20 cellular contexts compared by ENCODE assay signal in the genomic region with DNA sequence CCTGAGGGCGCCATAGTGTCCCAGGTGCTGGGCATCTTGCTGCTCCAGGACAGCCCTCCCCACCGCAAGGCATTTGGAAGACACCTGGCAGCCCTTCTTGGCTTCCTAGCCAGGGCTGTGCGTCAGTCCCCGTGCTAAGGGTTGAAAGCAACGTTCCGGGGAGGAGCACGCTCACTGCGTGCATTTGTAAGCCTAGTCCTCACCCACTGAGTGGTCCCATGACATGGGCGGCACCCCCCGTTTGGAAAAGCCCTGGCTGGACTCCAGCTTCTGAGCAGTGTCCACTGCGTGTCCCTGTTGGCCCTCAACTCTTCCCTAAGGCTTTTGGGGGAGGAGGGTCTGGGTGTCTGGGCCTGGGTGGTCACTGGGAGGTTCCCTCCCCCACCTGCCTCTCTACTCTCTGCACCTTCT.
DNase-seq lines count a peak whose midpoint lies in the region; ATAC-seq, FAIRE-seq and TF ChIP-seq lines count a peak whose summit lies in the region.
"Had no signal": no experiment of that assay in that cellular context is flagged by ENCODE, and none has a peak within 500 bp of the region (broad histone marks: within the 10 kb centered on the region; RNA-seq: fewer than 3 reads in every experiment).

No MANE protein-coding gene starts in this region.

- no peaks in the 10 kb centered on the region for H4K20me1 ChIP-seq in H1 (replicated peaks in 1 of 2; ENCODE audit: control insufficient read depth in 1 of 2, insufficient read depth in 2 of 2, low read length in 2 of 2)

- no peaks in the 10 kb centered on the region for H3K27me3 ChIP-seq in H1 (replicated peaks in 1 of 4; ENCODE audit: control insufficient read depth in 3 of 4, extremely low read depth in 1 of 4, insufficient read depth in 3 of 4, low read length in 3 of 4)
- H3K27me3 ChIP-seq: ascending aorta, esophagus squamous epithelium, heart right ventricle, SJSA1 had no signal

- TF ChIP-seq EP300 in H1 (IDR thresholded peaks at IDR 0.05; ENCODE audit: borderline replicate concordance in 1 of 2, low read depth in 2 of 2, low read length in 2 of 2), result no peak

- H3K27ac Mint-ChIP-seq in stimulated activated naive B cell treated with anti-CD40 and anti-IgM and Interleukin-4, amounts not matched to agents 10 μg/mL and 1 μg/mL and 100 μg/mL, for 72 hours, result peak overlapping the region; percentile 48

- 90% methylated on average over 11 of the region's 11 CpGs; no CpG with 5 or more reads in 1 of the 2 experiments for WGBS in H1 (ENCODE audit: extremely low coverage in 1 of 2, insufficient coverage in 1 of 2, insufficient read length in 1 of 2, insufficient replicate concordance in 2 of 2, low coverage in 1 of 2, low lambda C conversion rate in 2 of 2, missing lambda C conversion rate in 1 of 2), 2 experiments

- H4K5ac ChIP-seq in H1 (ENCODE audit: insufficient read length, low read depth, low read length), result no peak overlapping the region

- H3K23me2 ChIP-seq in H1 (ENCODE audit: low read depth, low read length), result no peaks in the 10 kb centered on the region

- no peak overlapping the region for H3K56ac ChIP-seq in H1 (replicated peaks; ENCODE audit: insufficient read length, low read depth, low read length)

- ATAC-seq in stimulated activated naive B cell treated with anti-CD40 and anti-IgM and Interleukin-4, amounts not matched to agents 10 μg/mL and 1 μg/mL and 100 μg/mL, for 72 hours (replicated peaks), result no peak

- H3K4me3 ChIP-seq in H1 (ENCODE audit: extremely low read depth in 1 of 4, insufficient read depth in 2 of 4, low read depth in 3 of 4, low read length in 4 of 4), result no peak overlapping the region
- H3K4me3 ChIP-seq: ascending aorta, esophagus squamous epithelium, heart right ventricle, SJSA1 had no signal

- 0 out of 2 replicates have a peak overlapping the region, but pooled peaks have one; percentile 2 for H3K27ac ChIP-seq in H1 (ENCODE audit: low read depth, low read length)
- H3K27ac ChIP-seq: ascending aorta, SJSA1 had no signal

- no peak overlapping the region for H2AK5ac ChIP-seq in H1 (ENCODE audit: low read depth, low read length)

- no peak overlapping the region for H3K14ac ChIP-seq in H1 (ENCODE audit: insufficient read length)

- peaks cover 2 to 17% (median 10%) of the 10 kb centered on the region in 4 experiments for H3K4me1 ChIP-seq in H1 (replicated peaks in 1 of 4; ENCODE audit: control insufficient read depth in 3 of 4, insufficient read depth in 4 of 4, low read length in 3 of 4)
- H3K4me1 ChIP-seq: ascending aorta, SJSA1 had no signal

- no peaks in the 10 kb centered on the region for H3K9me3 ChIP-seq in H1 (ENCODE audit: insufficient read depth in 2 of 2, low read depth in 1 of 2, low read length in 1 of 2)
- H3K9me3 ChIP-seq: ascending aorta, esophagus squamous epithelium, heart right ventricle had no signal

- no peak overlapping the region for H3K4me2 ChIP-seq in H1 (ENCODE audit: insufficient read depth in 1 of 2, low read depth in 2 of 2, low read length in 2 of 2)

- no peak for FAIRE-seq in H1 (lab: Jason Lieb, UNC)
- FAIRE-seq: G401.6, TTC549 had no signal

- no peaks in the 10 kb centered on the region for H3K79me1 ChIP-seq in H1 (ENCODE audit: low read depth, low read length)

- peaks cover 65 to 98% of the 10 kb centered on the region in 2 donors for H3K4me1 Mint-ChIP-seq in stimulated activated naive B cell treated with anti-CD40 and anti-IgM and Interleukin-4, amounts not matched to agents 10 μg/mL and 1 μg/mL and 100 μg/mL, for 72 hours

- no peak overlapping the region for H2BK12ac ChIP-seq in H1 (ENCODE audit: low read depth, low read length)

- no peak overlapping the region for H4K91ac ChIP-seq in H1 (replicated peaks; ENCODE audit: insufficient read length, low read length)

- no peak for TF ChIP-seq POLR2A in H1 (IDR thresholded peaks at IDR 0.05; ENCODE audit: control extremely low read depth in 1 of 2, low read depth in 2 of 2, low read length in 2 of 2)

- no peak for TF ChIP-seq CTCF in H1 (IDR thresholded peaks at IDR 0.05; ENCODE audit: control extremely low read depth in 1 of 3, insufficient read depth in 1 of 3, low read depth in 1 of 3, low read length in 3 of 3)

- CTCF ChIA-PET in H1 (lab: Charles Lee; ENCODE audit: partially characterized antibody), result interaction anchor here (0.9 to 16.2 kb wide), 9 partner anchors 8 to 207 kb away, joined by 4 to 227 read pairs (median 7); no protein-coding TSS in a partner anchor

- H3K27me3 Mint-ChIP-seq in stimulated activated naive B cell treated with anti-CD40 and anti-IgM and Interleukin-4, amounts not matched to agents 10 μg/mL and 1 μg/mL and 100 μg/mL, for 72 hours, result no peaks in the 10 kb centered on the region

- TF ChIP-seq RAD21 in H1 (IDR thresholded peaks at IDR 0.05 in 1 of 2, conservative IDR thresholded peaks at IDR 0.05 in 1 of 2; ENCODE audit: low read depth in 2 of 2, low read length in 2 of 2), result no peak

- peak overlapping the region; percentile 21; the same call in 1 of the 2 replicates for H2BK5ac ChIP-seq in H1 (ENCODE audit: low read depth, low read length)

- DNase-seq in activated T-cell treated with anti-CD3 and anti-CD28 coated beads, Interleukin-2, amount 50 U/mL, for 1 hour, result peak; percentile 55
- DNase-seq in activated T-cell treated with anti-CD3 and anti-CD28 coated beads for 4 hours (no peak), H1 (ENCODE audit: low read depth in 1 of 2, low spot score in 2 of 2) (peak in 1 of 2 experiments; percentile 43), NAMALWA (ENCODE audit: low spot score) (no peak), RPMI8226 (no peak), SIG-M5 treated with dmso at 0.1 percent for 504 hours (lab: John Stamatoyannopoulos, UW; ENCODE audit: unreplicated experiment) (no peak)
- DNase-seq in activated CD8-positive, alpha-beta memory T cell treated with anti-CD3 and anti-CD28 coated beads, Interleukin-2, amount 50 U/mL, for 48 hours, result peak; percentile 60
- no peak for DNase-seq in stimulated activated naive B cell treated with anti-CD40 and anti-IgM and Interleukin-4, amounts not matched to agents 10 μg/mL and 1 μg/mL and 100 μg/mL, for 72 hours
- DNase-seq: ACHN; Calu3; esophagus squamous epithelium; heart right ventricle; Karpas-422; NCI-H1436; posterior cingulate gyrus; stimulated activated CD4-positive, alpha-beta T cell treated with anti-CD3 and anti-CD28 coated beads, Interleukin-12 subunit alpha, Interleukin-12 subunit beta, amount 100 ng/mL, for 4 hours had no signal

- peak overlapping the region; percentile 31 to 51 for H3K4me3 Mint-ChIP-seq in stimulated activated naive B cell treated with anti-CD40 and anti-IgM and Interleukin-4, amounts not matched to agents 10 μg/mL and 1 μg/mL and 100 μg/mL, for 72 hours

- no peaks in the 10 kb centered on the region for H3K79me2 ChIP-seq in H1 (ENCODE audit: control insufficient read depth in 1 of 2, insufficient read depth in 2 of 2, low read length in 2 of 2)

- H2BK15ac ChIP-seq in H1 (ENCODE audit: low read length), result no peak overlapping the region

- no peak overlapping the region for H2BK120ac ChIP-seq in H1 (replicated peaks; ENCODE audit: low read depth, low read length)

- no peak overlapping the region for H2BK20ac ChIP-seq in H1 (ENCODE audit: low read length)

- H3K36me3 Mint-ChIP-seq in stimulated activated naive B cell treated with anti-CD40 and anti-IgM and Interleukin-4, amounts not matched to agents 10 μg/mL and 1 μg/mL and 100 μg/mL, for 72 hours, result peaks cover 39 to 69% of the 10 kb centered on the region in 2 donors

- H3K18ac ChIP-seq in H1 (ENCODE audit: extremely low read depth, low read length), result no peak overlapping the region

- H3K4ac ChIP-seq in H1 (replicated peaks; ENCODE audit: insufficient read length, low read depth, low read length), result no peak overlapping the region

- H3K23ac ChIP-seq in H1 (ENCODE audit: insufficient read length), result no peak overlapping the region

- POLR2A ChIA-PET in H1 (lab: Charles Lee; ENCODE audit: partially characterized antibody), result interaction anchor here (2.1 kb wide), 1 partner anchor 10 kb away, joined by 4 read pairs; no protein-coding TSS in a partner anchor

- no peak overlapping the region for H3K9ac ChIP-seq in H1 (replicated peaks in 1 of 4; ENCODE audit: extremely low read depth in 1 of 4, low read depth in 3 of 4, low read length in 3 of 4)

- H3K36me3 ChIP-seq in H1 (ENCODE audit: control insufficient read depth in 2 of 4, insufficient read depth in 4 of 4, low read length in 3 of 4), result peaks cover 0 to 5% (median 0%) of the 10 kb centered on the region in 4 experiments; a peak in 1 of 8 replicates

- no peak overlapping the region; the same call in 1 of the 2 replicates for H4K8ac ChIP-seq in H1 (ENCODE audit: extremely low read depth, insufficient read depth, low read length)

- peaks cover 0 to 3% of the 10 kb centered on the region in 2 donors for H3K9me3 Mint-ChIP-seq in stimulated activated naive B cell treated with anti-CD40 and anti-IgM and Interleukin-4, amounts not matched to agents 10 μg/mL and 1 μg/mL and 100 μg/mL, for 72 hours

- H2AFZ ChIP-seq in H1 (ENCODE audit: low read length), result no peak overlapping the region

TF ChIP-seq in H1, 55 proteins besides CTCF, POLR2A, EP300 and RAD21 (continues in another document):
- TF ChIP-seq KDM4A (IDR thresholded peaks at IDR 0.05; ENCODE audit: low read depth, low read length, severe bottlenecking) (no peak), BACH1 (IDR thresholded peaks at IDR 0.05; ENCODE audit: low read length) (no peak), JUN (IDR thresholded peaks at IDR 0.05; ENCODE audit: low read depth, low read length) (no peak), JUND (IDR thresholded peaks at IDR 0.05; ENCODE audit: low read length) (no peak), POU5F1 (IDR thresholded peaks at IDR 0.05; ENCODE audit: low read depth, low read length) (no peak), RNF2 (IDR thresholded peaks at IDR 0.05; ENCODE audit: borderline replicate concordance, low read depth, low read length, missing control alignments, poor library complexity, severe bottlenecking) (no peak), TEAD4 (IDR thresholded peaks at IDR 0.05; ENCODE audit: low read depth, low read length) (no peak), NANOG (IDR thresholded peaks at IDR 0.05; ENCODE audit: insufficient read depth, low read depth, low read length, poor library complexity, severe bottlenecking) (no peak), GABPA (IDR thresholded peaks at IDR 0.05; ENCODE audit: borderline replicate concordance, insufficient read depth, low read length) (no peak), RFX5 (IDR thresholded peaks at IDR 0.05; ENCODE audit: borderline replicate concordance, low read depth, low read length) (no peak)
- TF ChIP-seq, protein P1, sequence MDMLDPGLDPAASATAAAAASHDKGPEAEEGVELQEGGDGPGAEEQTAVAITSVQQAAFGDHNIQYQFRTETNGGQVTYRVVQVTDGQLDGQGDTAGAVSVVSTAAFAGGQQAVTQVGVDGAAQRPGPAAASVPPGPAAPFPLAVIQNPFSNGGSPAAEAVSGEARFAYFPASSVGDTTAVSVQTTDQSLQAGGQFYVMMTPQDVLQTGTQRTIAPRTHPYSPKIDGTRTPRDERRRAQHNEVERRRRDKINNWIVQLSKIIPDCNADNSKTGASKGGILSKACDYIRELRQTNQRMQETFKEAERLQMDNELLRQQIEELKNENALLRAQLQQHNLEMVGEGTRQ (IDR thresholded peaks at IDR 0.05; ENCODE audit: low read length), result no peak

Comparison
In these comparisons a context has a peak if more than half of its experiments do, and no peak if none do; other contexts are left out.
1. DNase-seq: peak in activated T-cell treated with anti-CD3 and anti-CD28 coated beads, Interleukin-2, amount 50 U/mL, for 1 hour (single experiment) and activated CD8-positive, alpha-beta memory T cell treated with anti-CD3 and anti-CD28 coated beads, Interleukin-2, amount 50 U/mL, for 48 hours (single experiment); none in activated T-cell treated with anti-CD3 and anti-CD28 coated beads for 4 hours (single experiment), stimulated activated naive B cell treated with anti-CD40 and anti-IgM and Interleukin-4, amounts not matched to agents 10 μg/mL and 1 μg/mL and 100 μg/mL, for 72 hours (single experiment), NAMALWA (single experiment), RPMI8226 (single experiment) and SIG-M5 treated with dmso at 0.1 percent for 504 hours (single experiment).